Comparison of ENCODE assay signal across 7 cellular contexts in genomic region chr13:63607153-63607552, GRCh38.
"Had no signal": no experiment of that assay in that cellular context is flagged by ENCODE, and none has a peak within 500 bp of the region (broad histone marks: within the 10 kb centered on the region; RNA-seq: fewer than 3 reads in every experiment).

No MANE protein-coding gene starts in this region.

- H3K27ac ChIP-seq: HL-60 had no signal

- H3K4me3 ChIP-seq: GM23338 had no signal

- ATAC-seq: GM23338, HepG2 had no signal

- DNase-seq: H9, HCEC 1CT, HFFc6, KG1 had no signal
